Comparison of ENCODE assay signal across 18 cellular contexts in genomic region chr2:134845028-134845427, GRCh38. TPM values are rescaled to one million over a fixed set of nuclear protein-coding genes. Genes with fewer than 3 reads are reported as not detected.
DNase-seq lines count a peak whose midpoint lies in the region; ATAC-seq and TF ChIP-seq lines count a peak whose summit lies in the region.
"Had no signal": no experiment of that assay in that cellular context is flagged by ENCODE, and none has a peak within 500 bp of the region (broad histone marks: within the 10 kb centered on the region; RNA-seq: fewer than 3 reads in every experiment).

No MANE protein-coding gene starts in this region.

- in situ Hi-C loops in transverse colon (cut with MboI; ENCODE audit: low pct_ligation_motif_present in 1 of 4, low pct_unique_long_range_greater_than_20kb in 1 of 4, low sequenced_read_pairs in 3 of 4), result no loop called here

- no peaks in the 10 kb centered on the region for H3F3A ChIP-seq in neural progenitor cell (ENCODE audit: low read depth)

- H3K9me3 ChIP-seq in DND-41 (ENCODE audit: insufficient read depth, low read length, severe bottlenecking) (no peaks in the 10 kb centered on the region), right lobe of liver (no peaks in the 10 kb centered on the region), osteoblast (ENCODE audit: low read depth, low read length) (no peaks in the 10 kb centered on the region), transverse colon (no peaks in the 10 kb centered on the region), neural progenitor cell (ENCODE audit: low read depth) (no peaks in the 10 kb centered on the region)
- H3K9me3 ChIP-seq: A549, Caco-2, HAP-1 had no signal

- TF ChIP-seq POLR2A in right lobe of liver (IDR thresholded peaks at IDR 0.05) (no peak), transverse colon (IDR thresholded peaks at IDR 0.05) (no peak)

- H3K4me1 ChIP-seq in DND-41 (ENCODE audit: insufficient read depth, low read length) (no peaks in the 10 kb centered on the region), right lobe of liver (peaks cover 0 to 54% (median 15%) of the 10 kb centered on the region in 4 donors), osteoblast (ENCODE audit: insufficient read depth, low read length) (peaks cover 10% of the 10 kb centered on the region), transverse colon (no peaks in the 10 kb centered on the region), neural progenitor cell (no peaks in the 10 kb centered on the region)
- H3K4me1 ChIP-seq: A549, Caco-2, HAP-1 had no signal

- ATAC-seq in DND-41 (ENCODE audit: insufficient read depth, low read depth), result peak; percentile 17; the same call in 1 of the 3 replicates
- peak; percentile 36 to 57 (median 40) for ATAC-seq in right lobe of liver
- ATAC-seq in GM21447 (IDR thresholded peaks at IDR 0.05; ENCODE audit: unreplicated experiment), result no peak
- ATAC-seq: GM12878, GM23338 had no signal

- H4K20me1 ChIP-seq in DND-41 (ENCODE audit: insufficient read depth, low read length) (no peaks in the 10 kb centered on the region), osteoblast (ENCODE audit: insufficient read depth, low read length) (no peaks in the 10 kb centered on the region), neural progenitor cell (ENCODE audit: low read depth) (no peaks in the 10 kb centered on the region)

- H3K9ac ChIP-seq in DND-41 (ENCODE audit: low read depth, low read length) (no peak overlapping the region), neural progenitor cell (no peak overlapping the region)

- intact Hi-C loops in right lobe of liver (cut with DNase I), result no loop called here
- intact Hi-C loops in transverse colon (cut with DNase I; ENCODE audit: low total_unique reads), result no loop called here

- peak overlapping the region; percentile 78 for H3K27ac Mint-ChIP-seq in chondrocyte (ENCODE audit: unreplicated experiment)
- no peak overlapping the region for H3K27ac Mint-ChIP-seq in neural progenitor cell
- H3K27ac Mint-ChIP-seq: CD4-positive, alpha-beta memory T cell; GM23338; HFFc6 had no signal

- TF ChIP-seq CTCF in DND-41 (IDR thresholded peaks at IDR 0.05; ENCODE audit: borderline replicate concordance, extremely low read depth, low read length, poor library complexity, severe bottlenecking) (no peak), chondrocyte (IDR thresholded peaks at IDR 0.05) (no peak), right lobe of liver (IDR thresholded peaks at IDR 0.05) (no peak), osteoblast (IDR thresholded peaks at IDR 0.05; ENCODE audit: extremely low read depth, low read depth, low read length) (no peak), transverse colon (IDR thresholded peaks at IDR 0.05) (no peak), neural progenitor cell (IDR thresholded peaks at IDR 0.05) (no peak)

- H3K27me3 ChIP-seq in DND-41 (ENCODE audit: insufficient read depth, low read length, poor library complexity) (no peaks in the 10 kb centered on the region), right lobe of liver (no peaks in the 10 kb centered on the region), osteoblast (ENCODE audit: insufficient read depth, low read length) (no peaks in the 10 kb centered on the region), transverse colon (no peaks in the 10 kb centered on the region), neural progenitor cell (no peaks in the 10 kb centered on the region)

- H3K4me1 Mint-ChIP-seq in chondrocyte (ENCODE audit: low read depth), result peaks cover 22% of the 10 kb centered on the region
- no peaks in the 10 kb centered on the region for H3K4me1 Mint-ChIP-seq in neural progenitor cell
- H3K4me1 Mint-ChIP-seq: CD4-positive, alpha-beta memory T cell had no signal

- H3K9me3 Mint-ChIP-seq in chondrocyte (ENCODE audit: low read depth) (no peaks in the 10 kb centered on the region), neural progenitor cell (peaks cover 2% of the 10 kb centered on the region)
- H3K9me3 Mint-ChIP-seq: HFFc6 had no signal

- H3K4me3 ChIP-seq in DND-41 (ENCODE audit: low read depth in 1 of 2, low read length in 2 of 2) (no peak overlapping the region), right lobe of liver (no peak overlapping the region), osteoblast (ENCODE audit: insufficient read depth, low read length) (no peak overlapping the region), transverse colon (no peak overlapping the region), neural progenitor cell (no peak overlapping the region)
- H3K4me3 ChIP-seq: A549, GM12878, GM23338, HAP-1 had no signal

- H3K27ac ChIP-seq in DND-41 (ENCODE audit: low read length) (no peak overlapping the region), right lobe of liver (peak overlapping the region in 1 of 3 donors; percentile 93), osteoblast (ENCODE audit: low read depth, low read length) (no peak overlapping the region), transverse colon (no peak overlapping the region), neural progenitor cell (no peak overlapping the region)
- H3K27ac ChIP-seq: A549 had no signal

- no peak overlapping the region for H2AFZ ChIP-seq in DND-41 (ENCODE audit: low read depth, low read length)
- H2AFZ ChIP-seq in osteoblast (ENCODE audit: low read length), result peak overlapping the region; percentile 25
- H2AFZ ChIP-seq in neural progenitor cell (replicated peaks), result no peak overlapping the region
- H2AFZ ChIP-seq: GM23338 had no signal

- H3K27me3 Mint-ChIP-seq in chondrocyte (ENCODE audit: low read depth) (no peaks in the 10 kb centered on the region), neural progenitor cell (ENCODE audit: insufficient read depth, low read depth) (peaks cover 2% of the 10 kb centered on the region)

- DNase-seq in DND-41, result no peak
- no peak for DNase-seq in chondrocyte (ENCODE audit: low spot score)
- DNase-seq in right lobe of liver, result peak in 1 of 3 donors; percentile 59
- no peak for DNase-seq in osteoblast (ENCODE audit: insufficient read length, low spot score, missing footprints)
- no peak for DNase-seq in transverse colon
- no peak for DNase-seq in neural progenitor cell (ENCODE audit: low spot score)
- DNase-seq: 8988T; C1 segment of cervical spinal cord; Caco-2; CD4-positive, alpha-beta memory T cell; DMS153; GDM1 had no signal

- 48% methylated on average over 2 of the region's 2 CpGs for WGBS in right lobe of liver (ENCODE audit: insufficient coverage, low coverage, low lambda C conversion rate, missing lambda C conversion rate)
- WGBS in transverse colon (ENCODE audit: low coverage in 1 of 2), 2 donors, result 67 to 71% methylated on average over 1 to 2 of the region's 2 CpGs

- H3K4me2 ChIP-seq in DND-41 (ENCODE audit: insufficient read depth, low read length) (no peak overlapping the region), osteoblast (ENCODE audit: insufficient read depth, low read length) (no peak overlapping the region), neural progenitor cell (no peak overlapping the region)
- H3K4me2 ChIP-seq: A549, GM23338 had no signal

- no peaks in the 10 kb centered on the region for H3K36me3 ChIP-seq in DND-41 (ENCODE audit: insufficient read depth, low read length)
- H3K36me3 ChIP-seq in right lobe of liver, result peaks cover 0 to 13% (median 2%) of the 10 kb centered on the region in 4 donors
- H3K36me3 ChIP-seq in osteoblast (ENCODE audit: insufficient read depth, low read length), result no peaks in the 10 kb centered on the region
- H3K36me3 ChIP-seq in transverse colon, result no peaks in the 10 kb centered on the region
- no peaks in the 10 kb centered on the region for H3K36me3 ChIP-seq in neural progenitor cell
- H3K36me3 ChIP-seq: HAP-1 had no signal

- no peak overlapping the region for H3K4me3 Mint-ChIP-seq in chondrocyte (ENCODE audit: unreplicated experiment)
- no peak overlapping the region for H3K4me3 Mint-ChIP-seq in neural progenitor cell
- H3K4me3 Mint-ChIP-seq: CD4-positive, alpha-beta memory T cell; GM23338; HFFc6 had no signal

- no peak for TF ChIP-seq EP300 in transverse colon (IDR thresholded peaks at IDR 0.05; ENCODE audit: low read depth)

- H3K79me2 ChIP-seq in DND-41 (ENCODE audit: insufficient read depth, low read length) (no peaks in the 10 kb centered on the region), osteoblast (ENCODE audit: insufficient read depth, low read length) (no peaks in the 10 kb centered on the region), neural progenitor cell (ENCODE audit: low read depth) (no peaks in the 10 kb centered on the region)

- H3K36me3 Mint-ChIP-seq in chondrocyte (ENCODE audit: low read depth) (peaks cover 1% of the 10 kb centered on the region), neural progenitor cell (no peaks in the 10 kb centered on the region)

RNA-seq across cellular contexts. Expression of gene ACMSD, which starts 6.6 kb away (rescaled TPM):
- total RNA-seq in chondrocyte (not detected in 3 replicates), right lobe of liver (100 to 1,000 TPM in 2 of 6 experiments, 10 to 100 TPM in 4; 38.3 to 145 (median 87.0) TPM), osteoblast (not detected in 2 replicates), transverse colon (not detected), neural progenitor cell (ENCODE audit: low replicate concordance) (not detected in 2 replicates)
- total RNA-seq: Caco-2; CD4-positive, alpha-beta memory T cell; GM12878; GM23338; HFFc6 had no signal

Comparison
In these comparisons a context has a peak if more than half of its experiments do, and no peak if none do; other contexts are left out.
1. RNA of gene ACMSD, which starts 6.6 kb away (total RNA-seq): 38.3 to 145 TPM in right lobe of liver; not detected in chondrocyte, not detected in osteoblast, not detected in transverse colon and not detected in neural progenitor cell; every median in the first group is over 10 times any median in the second.